In the genomic region with DNA sequence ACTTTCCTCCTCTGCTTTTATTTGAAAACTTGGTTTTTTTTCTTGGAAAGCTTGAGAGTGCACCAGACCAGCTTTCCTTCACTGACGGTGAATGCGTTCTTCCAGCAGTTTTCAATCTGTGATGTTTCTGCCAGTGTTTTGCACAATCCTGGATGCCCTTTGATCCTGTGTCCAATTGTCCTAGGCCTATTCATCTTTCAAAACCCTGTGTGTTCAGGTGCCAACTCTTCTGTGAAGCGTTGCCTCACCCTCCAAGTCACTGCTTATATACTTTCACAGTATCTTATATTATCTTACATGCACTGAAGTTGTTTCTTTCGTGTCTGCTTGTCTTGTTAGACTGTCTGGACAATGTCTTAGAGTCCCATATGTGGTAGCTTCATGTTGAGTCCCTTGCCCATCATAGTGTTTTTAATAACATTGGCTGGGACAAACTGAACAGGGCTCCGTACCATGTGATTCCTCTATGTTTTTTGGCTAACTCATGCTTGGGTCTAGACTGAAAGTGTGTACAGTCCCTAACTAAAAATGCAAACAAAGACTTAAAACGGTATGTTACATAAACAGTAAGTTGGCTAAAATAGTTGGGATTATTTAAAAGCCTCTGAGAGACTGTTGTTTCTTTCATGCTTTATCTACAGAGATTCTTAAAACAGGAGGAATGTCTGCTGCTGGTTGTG, we compare ENCODE assay signal across 8 cellular contexts. TPM values are rescaled to one million over a fixed set of nuclear protein-coding genes. Genes with fewer than 3 reads are reported as not detected.
DNase-seq lines count a peak whose midpoint lies in the region; ATAC-seq and TF ChIP-seq lines count a peak whose summit lies in the region.

No MANE protein-coding gene starts in this region.

- H3K9me3 Mint-ChIP-seq in natural killer cell: no peaks in the 10 kb centered on the region

- peak overlapping the region; percentile 28 for H3K9ac ChIP-seq in NT2/D1 (ENCODE audit: insufficient read length, low read depth)

- 18% methylated on average over 6 of the region's 6 CpGs for WGBS in esophagus muscularis mucosa

- H3K27ac ChIP-seq in esophagus muscularis mucosa (replicated peaks in 1 of 4): peak overlapping the region; percentile 93 to 98 (median 96)

- peaks cover 23 to 34% of the 10 kb centered on the region in 2 donors for H3K4me1 Mint-ChIP-seq in natural killer cell

- H3K4me3 ChIP-seq in NT2/D1 (ENCODE audit: insufficient read length, low read depth): peak overlapping the region; percentile 79
- H3K4me3 ChIP-seq in esophagus muscularis mucosa: peak overlapping the region; percentile 79 to 91 (median 86)

- H3K27me3 ChIP-seq in NT2/D1 (ENCODE audit: insufficient read depth, insufficient read length): no peaks in the 10 kb centered on the region
- no peaks in the 10 kb centered on the region for H3K27me3 ChIP-seq in esophagus muscularis mucosa

- in situ Hi-C loops in ACHN (cut with HindIII; ENCODE audit: low pct_ligation_motif_present, low pct_unique_long_range_greater_than_20kb, low sequenced_read_pairs): no loop called here

- peaks cover 20 to 30% of the 10 kb centered on the region in 2 donors for H3K27me3 Mint-ChIP-seq in natural killer cell (ENCODE audit: low read depth in 2 of 2)

- H3K9me3 ChIP-seq in NT2/D1 (ENCODE audit: insufficient read depth, low read length) (no peaks in the 10 kb centered on the region), esophagus muscularis mucosa (no peaks in the 10 kb centered on the region)

- peak overlapping the region; percentile 88 for H3K4me3 Mint-ChIP-seq in natural killer cell

- no peak for ATAC-seq in natural killer cell

- TF ChIP-seq CTCF in esophagus muscularis mucosa (IDR thresholded peaks at IDR 0.05) (no peak), natural killer cell (IDR thresholded peaks at IDR 0.05) (no peak)

- no peak overlapping the region for H3K27ac Mint-ChIP-seq in natural killer cell

- intact Hi-C loops in esophagus muscularis mucosa (cut with DNase I) (loop anchor here (5.0 kb wide), 1 partner anchor 133 kb away; no protein-coding TSS in a partner anchor), natural killer cell (cut with micrococcal nuclease) (no loop called here)

- no peaks in the 10 kb centered on the region for H3K4me1 ChIP-seq in NT2/D1 (ENCODE audit: insufficient read depth, insufficient read length)
- H3K4me1 ChIP-seq in esophagus muscularis mucosa: peaks cover 9 to 64% (median 58%) of the 10 kb centered on the region in 4 donors

- H3K36me3 ChIP-seq in NT2/D1 (ENCODE audit: insufficient read depth, insufficient read length, low read length) (peaks cover 7% of the 10 kb centered on the region), esophagus muscularis mucosa (no peaks in the 10 kb centered on the region)

- no peak for TF ChIP-seq EP300 in esophagus muscularis mucosa (IDR thresholded peaks at IDR 0.05)

- no peak for TF ChIP-seq POLR2A in esophagus muscularis mucosa (IDR thresholded peaks at IDR 0.05; ENCODE audit: low read depth)

- DNase-seq in AG08396 (ENCODE audit: low spot score) (peak; percentile 23), NT2/D1 (ENCODE audit: low read depth, low spot score) (no peak), esophagus muscularis mucosa (ENCODE audit: extremely low spot score) (no peak), natural killer cell (no peak), T-helper 2 cell (no peak), KG1 (lab: John Stamatoyannopoulos, UW) (no peak), ACHN (no peak)
- DNase-seq in activated effector memory CD4-positive, alpha-beta T cell treated with Interleukin-2 at 50 U/mL for 16 hours: no peak

- H3K36me3 Mint-ChIP-seq in natural killer cell: no peaks in the 10 kb centered on the region

RNA-seq across cellular contexts. Expression of a gene that starts 2.0 kb away (rescaled TPM):
- total RNA-seq in esophagus muscularis mucosa: 10 to 100 TPM; 20.0 to 34.9 (median 23.2) TPM
- total RNA-seq in natural killer cell: 1 to 10 TPM; 3.3 to 9.5 (median 4.4) TPM
